8 cellular contexts compared by ENCODE assay signal in genomic region chr11:93783362-93783761, GRCh38. TPM values are rescaled to one million over a fixed set of nuclear protein-coding genes. Genes with fewer than 3 reads are reported as not detected.
A peak's percentile ranks its signal among the peaks of the same experiment; 100 is the strongest.
DNase-seq lines count a peak whose midpoint lies in the region; ATAC-seq, FAIRE-seq and TF ChIP-seq lines count a peak whose summit lies in the region.

No MANE protein-coding gene starts in this region.

- H3K4me3 Mint-ChIP-seq in CD14-positive monocyte: peak overlapping the region; percentile 96 to 98

- H3K4me2 ChIP-seq in H1 (ENCODE audit: insufficient read depth in 1 of 2, low read depth in 2 of 2, low read length in 2 of 2): peak overlapping the region; percentile 51 to 66; a peak in 3 of 4 replicates

- DNase-seq in CD14-positive monocyte (ENCODE audit: low spot score): no peak
- DNase-seq in NCI-H69 (lab: John Stamatoyannopoulos, UW): peak; percentile 24
- DNase-seq in H1 (ENCODE audit: low read depth in 1 of 2, low spot score in 2 of 2): no peak
- DNase-seq in body of pancreas: no peak
- no peak for DNase-seq in anterior cingulate cortex (lab: John Stamatoyannopoulos, UW)
- DNase-seq in NCI-H1105 (lab: John Stamatoyannopoulos, UW): no peak

- H3K56ac ChIP-seq in H1 (replicated peaks; ENCODE audit: insufficient read length, low read depth, low read length): no peak overlapping the region

- no peak overlapping the region for H4K5ac ChIP-seq in H1 (ENCODE audit: insufficient read length, low read depth, low read length)

- H3K9me3 Mint-ChIP-seq in CD14-positive monocyte: peaks cover 0 to 4% (median 0%) of the 10 kb centered on the region in 7 donors

- no peak overlapping the region for H3K23ac ChIP-seq in H1 (ENCODE audit: insufficient read length)

- H3K9me3 ChIP-seq in H1 (ENCODE audit: insufficient read depth in 2 of 2, low read depth in 1 of 2, low read length in 1 of 2): no peaks in the 10 kb centered on the region
- no peaks in the 10 kb centered on the region for H3K9me3 ChIP-seq in neutrophil
- H3K9me3 ChIP-seq in body of pancreas: no peaks in the 10 kb centered on the region

- H3K4me1 Mint-ChIP-seq in CD14-positive monocyte: peaks cover 33% of the 10 kb centered on the region

- no peaks in the 10 kb centered on the region for H3K27me3 Mint-ChIP-seq in CD14-positive monocyte (ENCODE audit: low read depth in 3 of 3)

- no peak overlapping the region for H3K14ac ChIP-seq in H1 (ENCODE audit: insufficient read length)

- H2AK5ac ChIP-seq in H1 (ENCODE audit: low read depth, low read length): no peak overlapping the region

- no peak overlapping the region for H2BK12ac ChIP-seq in H1 (ENCODE audit: low read depth, low read length)

- no peak for FAIRE-seq in H1 (lab: Jason Lieb, UNC)

- H3K4ac ChIP-seq in H1 (replicated peaks; ENCODE audit: insufficient read length, low read depth, low read length): no peak overlapping the region

- H3K27ac ChIP-seq in H1 (ENCODE audit: low read depth, low read length) (no peak overlapping the region), neutrophil (no peak overlapping the region), body of pancreas (peak overlapping the region in 2 of 4 donors; percentile 91 to 94)

- no peak overlapping the region for H2BK20ac ChIP-seq in H1 (ENCODE audit: low read length)

- H2AFZ ChIP-seq in H1 (ENCODE audit: low read length): no peak overlapping the region

- no peak for TF ChIP-seq EP300 in H1 (IDR thresholded peaks at IDR 0.05; ENCODE audit: borderline replicate concordance in 1 of 2, low read depth in 2 of 2, low read length in 2 of 2)

- TF ChIP-seq RAD21 in H1 (IDR thresholded peaks at IDR 0.05 in 1 of 2, conservative IDR thresholded peaks at IDR 0.05 in 1 of 2; ENCODE audit: low read depth in 2 of 2, low read length in 2 of 2): no peak

- H4K8ac ChIP-seq in H1 (ENCODE audit: extremely low read depth, insufficient read depth, low read length): no peak overlapping the region

- H2BK120ac ChIP-seq in H1 (replicated peaks; ENCODE audit: low read depth, low read length): no peak overlapping the region

- peak overlapping the region in 1 of 7 donors; percentile 89 for H3K27ac Mint-ChIP-seq in CD14-positive monocyte

- no peak overlapping the region for H2BK5ac ChIP-seq in H1 (ENCODE audit: low read depth, low read length)

- no peak for ATAC-seq in HG03460 (IDR thresholded peaks at IDR 0.05; ENCODE audit: unreplicated experiment)
- ATAC-seq in body of pancreas: no peak

- H3K23me2 ChIP-seq in H1 (ENCODE audit: low read depth, low read length): no peaks in the 10 kb centered on the region; the same call in 1 of the 2 replicates

- H2BK15ac ChIP-seq in H1 (ENCODE audit: low read length): no peak overlapping the region

- intact Hi-C loops in CD14-positive monocyte (cut with micrococcal nuclease) (loop anchor here (5.0 kb wide), 2 partner anchors 41 to 546 kb away; partner anchors contain the start of genes C11orf54 (in 2 of the 2) and TAF1D (in 2 of the 2)), body of pancreas (cut with DNase I) (no loop called here)

- H3K79me1 ChIP-seq in H1 (ENCODE audit: low read depth, low read length): peaks cover 3% of the 10 kb centered on the region; the same call in 1 of the 2 replicates

- TF ChIP-seq POLR2A in H1 (IDR thresholded peaks at IDR 0.05; ENCODE audit: control extremely low read depth in 1 of 2, low read depth in 2 of 2, low read length in 2 of 2) (no peak), body of pancreas (IDR thresholded peaks at IDR 0.05) (no peak)

- CTCF ChIA-PET in H1 (lab: Charles Lee; ENCODE audit: partially characterized antibody): interaction anchor here (1.1 to 1.6 kb wide), 5 partner anchors 11 to 65 kb away, joined by 3 to 10 read pairs (median 4); partner anchors contain the start of genes C11orf54 and TAF1D

- peaks cover 15 to 44% of the 10 kb centered on the region in 2 experiments for H3K79me2 ChIP-seq in H1 (ENCODE audit: control insufficient read depth in 1 of 2, insufficient read depth in 2 of 2, low read length in 2 of 2)

- H3K18ac ChIP-seq in H1 (ENCODE audit: extremely low read depth, low read length): no peak overlapping the region

- H4K91ac ChIP-seq in H1 (replicated peaks; ENCODE audit: insufficient read length, low read length): no peak overlapping the region

- POLR2A ChIA-PET in H1 (lab: Charles Lee; ENCODE audit: partially characterized antibody): interaction anchor here (0.6 to 7.3 kb wide), 19 partner anchors 11 to 690 kb away, joined by 3 to 134 read pairs (median 5); partner anchors contain the start of genes C11orf54 and TAF1D

- 62% methylated on average over 7 of the region's 7 CpGs; no CpG with 5 or more reads in 1 of the 2 experiments for WGBS in H1 (ENCODE audit: extremely low coverage in 1 of 2, insufficient coverage in 1 of 2, insufficient read length in 1 of 2, insufficient replicate concordance in 2 of 2, low coverage in 1 of 2, low lambda C conversion rate in 2 of 2, missing lambda C conversion rate in 1 of 2), 2 experiments
- 39 to 53% methylated on average over 7 of the region's 7 CpGs for WGBS in body of pancreas, 2 donors

- H3K4me1 ChIP-seq in H1 (replicated peaks in 1 of 4; ENCODE audit: control insufficient read depth in 3 of 4, insufficient read depth in 4 of 4, low read length in 3 of 4) (peaks cover 0 to 4% (median 1%) of the 10 kb centered on the region in 4 experiments; a peak in 1 of 7 replicates), neutrophil (ENCODE audit: control insufficient read depth in 1 of 2, insufficient read depth in 1 of 2, low read depth in 1 of 2, low read length in 1 of 2) (peaks cover 24 to 27% of the 10 kb centered on the region in 2 experiments), body of pancreas (peaks cover 26% of the 10 kb centered on the region)

- peaks cover 2 to 19% of the 10 kb centered on the region in 2 donors for H3K36me3 Mint-ChIP-seq in CD14-positive monocyte

- 0 out of 7 replicates have a peak overlapping the region, but pooled peaks of 1 of the 4 experiments have one; percentile 96 for H3K9ac ChIP-seq in H1 (replicated peaks in 1 of 4; ENCODE audit: extremely low read depth in 1 of 4, low read depth in 3 of 4, low read length in 3 of 4)

- H3K36me3 ChIP-seq in H1 (ENCODE audit: control insufficient read depth in 2 of 4, insufficient read depth in 4 of 4, low read length in 3 of 4) (peaks cover 0 to 17% (median 1%) of the 10 kb centered on the region in 4 experiments; a peak in 2 of 8 replicates), neutrophil (peaks cover 9% of the 10 kb centered on the region), body of pancreas (replicated peaks in 1 of 2; ENCODE audit: insufficient read depth in 1 of 2, low read depth in 2 of 2) (no peaks in the 10 kb centered on the region)

- no peaks in the 10 kb centered on the region for H3K27me3 ChIP-seq in H1 (replicated peaks in 1 of 4; ENCODE audit: control insufficient read depth in 3 of 4, extremely low read depth in 1 of 4, insufficient read depth in 3 of 4, low read length in 3 of 4)
- H3K27me3 ChIP-seq in neutrophil: no peaks in the 10 kb centered on the region
- H3K27me3 ChIP-seq in body of pancreas: no peaks in the 10 kb centered on the region

- H3K4me3 ChIP-seq in H1 (ENCODE audit: extremely low read depth in 1 of 4, insufficient read depth in 2 of 4, low read depth in 3 of 4, low read length in 4 of 4) (peak overlapping the region; percentile 93 to 99 (median 95); a peak in 6 of 8 replicates), neutrophil (ENCODE audit: low read depth in 1 of 2, low read length in 1 of 2) (peak overlapping the region; percentile 90 to 95), body of pancreas (peak overlapping the region in 1 of 2 donors; percentile 71)

- TF ChIP-seq CTCF in CD14-positive monocyte (IDR thresholded peaks at IDR 0.05) (no peak), H1 (IDR thresholded peaks at IDR 0.05; ENCODE audit: control extremely low read depth in 1 of 3, insufficient read depth in 1 of 3, low read depth in 1 of 3, low read length in 3 of 3) (no peak), neutrophil (IDR thresholded peaks at IDR 0.05) (no peak), body of pancreas (IDR thresholded peaks at IDR 0.05) (no peak)

- peaks cover 6 to 11% of the 10 kb centered on the region in 2 experiments for H4K20me1 ChIP-seq in H1 (replicated peaks in 1 of 2; ENCODE audit: control insufficient read depth in 1 of 2, insufficient read depth in 2 of 2, low read length in 2 of 2)

RNA-seq across cellular contexts. Expression of gene MED17, which starts 0.7 kb away (rescaled TPM):
- polyA plus RNA-seq in CD14-positive monocyte (1 to 10 TPM; 3.4 to 4.4 TPM), H1 (2011; rRNA removed) (8.0 and 8.8 TPM in 2 replicates)
- 30.4 and 33.7 TPM in 2 replicates for total RNA-seq in H1 (2021; fragmentation: NEBNext Ultra II Directional; extraction: Animal tissue kit (Norgen Biotek cat#: 25700))
- 9.8 TPM for polyA plus RNA-seq in H1 (2011; cell fraction: cytosol; rRNA removed)
- polyA plus RNA-seq in H1 (2011; cell fraction: nucleus; rRNA removed): 15.3 TPM
- polyA plus RNA-seq in H1 (2012, experiment 1 of 2): 11.4 to 20.0 TPM (median 15.0 TPM) in 4 replicates
- polyA plus RNA-seq in H1 (2012, experiment 2 of 2): 2.8 TPM
- polyA plus RNA-seq in H1 (2013, experiment 1 of 2): 16.0 TPM
- polyA plus RNA-seq in H1 (2013, experiment 2 of 2): 15.3 TPM
- 19.8 and 20.5 TPM in 2 replicates for polyA minus RNA-seq in H1 (2011; rRNA and poly(A)+ RNA removed)
- polyA minus RNA-seq in H1 (2011; cell fraction: cytosol; rRNA and poly(A)+ RNA removed): 10.5 TPM
- polyA minus RNA-seq in H1 (2011; cell fraction: nucleus; rRNA and poly(A)+ RNA removed): 50.3 TPM
- 10 to 100 TPM; 18.9 to 22.4 TPM for total RNA-seq in body of pancreas

RNA-seq across cellular contexts. Expression of gene C11orf54, which starts 41.9 kb away (rescaled TPM):
- polyA plus RNA-seq in CD14-positive monocyte (10 to 100 TPM; 14.1 to 23.6 TPM), H1 (2011; rRNA removed) (3.9 and 14.7 TPM in 2 replicates)
- total RNA-seq in H1 (2021; fragmentation: NEBNext Ultra II Directional; extraction: Animal tissue kit (Norgen Biotek cat#: 25700)): 21.5 and 24.5 TPM in 2 replicates
- polyA plus RNA-seq in H1 (2011; cell fraction: cytosol; rRNA removed): 12.6 TPM
- polyA plus RNA-seq in H1 (2011; cell fraction: nucleus; rRNA removed): 2.6 TPM
- 9.6 to 25.4 TPM (median 13.4 TPM) in 4 replicates for polyA plus RNA-seq in H1 (2012, experiment 1 of 2)
- polyA plus RNA-seq in H1 (2012, experiment 2 of 2): 2.5 TPM
- polyA plus RNA-seq in H1 (2013, experiment 1 of 2): 12.0 TPM
- 11.7 TPM for polyA plus RNA-seq in H1 (2013, experiment 2 of 2)
- 7.6 and 14.9 TPM in 2 replicates for polyA minus RNA-seq in H1 (2011; rRNA and poly(A)+ RNA removed)
- polyA minus RNA-seq in H1 (2011; cell fraction: cytosol; rRNA and poly(A)+ RNA removed): 7.9 TPM
- 12.8 TPM for polyA minus RNA-seq in H1 (2011; cell fraction: nucleus; rRNA and poly(A)+ RNA removed)
- 10 to 100 TPM; 29.0 to 45.7 TPM for total RNA-seq in body of pancreas

RNA-seq across cellular contexts. Expression of gene TAF1D, which starts 42.1 kb away (rescaled TPM):
- polyA plus RNA-seq in CD14-positive monocyte: 1 to 10 TPM; 5.9 to 7.4 TPM
- total RNA-seq in H1 (2021; fragmentation: NEBNext Ultra II Directional; extraction: Animal tissue kit (Norgen Biotek cat#: 25700)): 202 and 212 TPM in 2 replicates
- 45.8 and 64.7 TPM in 2 replicates for polyA plus RNA-seq in H1 (2011; rRNA removed)
- polyA plus RNA-seq in H1 (2011; cell fraction: cytosol; rRNA removed): 114 TPM
- 63.1 TPM for polyA plus RNA-seq in H1 (2011; cell fraction: nucleus; rRNA removed)
- 63.0 to 156 TPM (median 74.1 TPM) in 4 replicates for polyA plus RNA-seq in H1 (2012, experiment 1 of 2)
- 28.4 TPM for polyA plus RNA-seq in H1 (2012, experiment 2 of 2)
- 252 TPM for polyA plus RNA-seq in H1 (2013, experiment 1 of 2)
- polyA plus RNA-seq in H1 (2013, experiment 2 of 2): 227 TPM
- polyA minus RNA-seq in H1 (2011; rRNA and poly(A)+ RNA removed): 71.9 and 81.3 TPM in 2 replicates
- 61.6 TPM for polyA minus RNA-seq in H1 (2011; cell fraction: cytosol; rRNA and poly(A)+ RNA removed)
- polyA minus RNA-seq in H1 (2011; cell fraction: nucleus; rRNA and poly(A)+ RNA removed): 339 TPM
- total RNA-seq in body of pancreas: 100 to 1,000 TPM; 113 to 177 TPM
